In the genomic region with DNA sequence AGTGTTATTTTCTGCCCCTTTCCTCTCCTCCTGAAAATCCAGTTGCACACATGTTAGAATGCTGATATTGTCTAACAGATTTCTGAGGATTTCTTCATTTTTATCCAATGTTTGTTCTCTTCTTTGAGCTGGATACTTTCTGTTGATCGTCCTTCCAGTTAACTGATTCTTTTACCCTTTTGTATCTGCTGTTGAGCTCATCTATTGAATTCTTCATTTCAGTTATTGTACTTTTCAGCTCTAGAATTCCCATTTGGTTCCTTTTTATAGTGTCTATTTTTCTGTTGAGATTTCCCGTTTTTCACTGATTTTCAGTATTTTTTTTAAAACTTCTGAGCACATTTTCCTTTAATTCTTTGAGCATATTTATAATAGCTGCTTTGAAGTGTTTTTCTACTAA, we compare ENCODE assay signal across 35 cellular contexts.
"Had no signal": no experiment of that assay in that cellular context is flagged by ENCODE, and none has a peak within 500 bp of the region (broad histone marks: within the 10 kb centered on the region; RNA-seq: fewer than 3 reads in every experiment).

No MANE protein-coding gene starts in this region.

- H3K36me3 ChIP-seq: gastrocnemius medialis, WERI-Rb-1 had no signal

- H3K4me3 ChIP-seq: esophagus muscularis mucosa, gastrocnemius medialis had no signal

- H3K27me3 ChIP-seq: brain microvascular endothelial cell, esophagus muscularis mucosa, foreskin keratinocyte, gastrocnemius medialis had no signal

- FAIRE-seq: astrocyte, bronchial epithelial cell, colon had no signal

- H3K4me1 ChIP-seq: foreskin keratinocyte, gastrocnemius medialis had no signal

- H3K27ac Mint-ChIP-seq: activated B cell treated with CpG ODN at 0.5 μM for 24 hours; activated CD8-positive, alpha-beta memory T cell treated with anti-CD3 and anti-CD28 coated beads, Interleukin-2, amount 10 ng/mL, durations not matched to agents 7 days and 5 days; activated CD8-positive, alpha-beta T cell treated with anti-CD3 and anti-CD28 coated beads, Interleukin-2, amount 10 ng/mL, durations not matched to agents 7 days and 5 days; activated naive CD8-positive, alpha-beta T cell; activated T-helper 1 cell treated with anti-CD3 and anti-CD28 coated beads, Interleukin-12 subunit alpha, Interleukin-12 subunit beta, Interleukin-2, Interleukin-4 antibody, amounts not matched to agents 30 ng/mL and 10 ng/mL and 1 ng/mL, durations not matched to agents 14 hours and 24 hours and 36 hours; effector memory CD8-positive, alpha-beta T cell; T-helper 17 cell; T-helper 2 cell treated with Interferon-gamma antibody and Interleukin-4, amounts not matched to agents 5 μg/mL and 100 μg/mL, for 36 hours had no signal

- H3K4me1 Mint-ChIP-seq: T-helper 17 cell had no signal

- H3K4me3 Mint-ChIP-seq: activated B cell treated with CpG ODN at 0.5 μM for 24 hours; activated CD8-positive, alpha-beta memory T cell treated with anti-CD3 and anti-CD28 coated beads, Interleukin-2, amount 10 ng/mL, durations not matched to agents 7 days and 5 days; activated CD8-positive, alpha-beta T cell treated with anti-CD3 and anti-CD28 coated beads, Interleukin-2, amount 10 ng/mL, durations not matched to agents 7 days and 5 days; activated naive CD8-positive, alpha-beta T cell; activated T-helper 1 cell treated with anti-CD3 and anti-CD28 coated beads, Interleukin-12 subunit alpha, Interleukin-12 subunit beta, Interleukin-2, Interleukin-4 antibody, amounts not matched to agents 30 ng/mL and 10 ng/mL and 1 ng/mL, durations not matched to agents 14 hours and 24 hours and 36 hours; effector memory CD8-positive, alpha-beta T cell; T-helper 17 cell; T-helper 2 cell treated with Interferon-gamma antibody and Interleukin-4, amounts not matched to agents 5 μg/mL and 100 μg/mL, for 36 hours had no signal

- ATAC-seq: activated CD4-positive, CD25-positive, alpha-beta regulatory T cell treated with anti-CD3 and anti-CD28 coated beads, Interleukin-2, amount 50 U/mL, for 24 hours; activated CD8-positive, alpha-beta memory T cell treated with anti-CD3 and anti-CD28 coated beads, Interleukin-2, amount 10 ng/mL, durations not matched to agents 7 days and 5 days; activated CD8-positive, alpha-beta T cell treated with anti-CD3 and anti-CD28 coated beads, Interleukin-2, amount 10 ng/mL, durations not matched to agents 7 days and 5 days; effector memory CD8-positive, alpha-beta T cell; foreskin keratinocyte; gastrocnemius medialis; T-helper 17 cell had no signal

- H3K27ac ChIP-seq: brain microvascular endothelial cell, esophagus muscularis mucosa, foreskin keratinocyte, gastrocnemius medialis, WERI-Rb-1 had no signal

- H3K27me3 Mint-ChIP-seq: activated B cell treated with CpG ODN at 0.5 μM for 24 hours had no signal

- H3K9me3 ChIP-seq: esophagus muscularis mucosa, gastrocnemius medialis had no signal

- DNase-seq: activated B cell treated with CpG ODN at 0.5 μM for 24 hours; activated CD4-positive, alpha-beta T cell treated with anti-CD3 and anti-CD28 coated beads for 48 hours; activated CD4-positive, alpha-beta T cell treated with anti-CD3 and anti-CD28 coated beads, Interleukin-2, amount 50 U/mL, for 1 hour; activated CD4-positive, alpha-beta T cell treated with anti-CD3 and anti-CD28 coated beads, Interleukin-2, amount 50 U/mL, for 48 hours; activated CD8-positive, alpha-beta memory T cell treated with anti-CD3 and anti-CD28 coated beads, Interleukin-2, amount 10 ng/mL, durations not matched to agents 7 days and 5 days; activated CD8-positive, alpha-beta memory T cell treated with anti-CD3 and anti-CD28 coated beads, Interleukin-2, amount 50 U/mL, for 4 hours; activated CD8-positive, alpha-beta T cell treated with anti-CD3 and anti-CD28 coated beads, Interleukin-2, amount 10 ng/mL, durations not matched to agents 7 days and 5 days; activated gamma-delta T cell treated with Interleukin-2 at 50 U/mL for 16 hours; activated naive CD4-positive, alpha-beta T cell treated with anti-CD3 and anti-CD28 coated beads, Interleukin-2, amount 50 U/mL, for 16 hours; activated naive CD4-positive, alpha-beta T cell treated with Interleukin-2 at 50 U/mL for 16 hours; activated T-cell treated with anti-CD3 and anti-CD28 coated beads, Interleukin-2, amount 50 U/mL, for 1 hour; activated T-cell treated with anti-CD3 and anti-CD28 coated beads, Interleukin-2, amount 50 U/mL, for 48 hours; amniotic stem cell; anterior cingulate cortex; brain microvascular endothelial cell; caudate nucleus; cortex of kidney; dermis blood vessel endothelial cell; effector CD4-positive, alpha-beta T cell; effector memory CD8-positive, alpha-beta T cell; foreskin keratinocyte; gastrocnemius medialis; glutamatergic neuron; T-helper 1 cell; T-helper 17 cell; T1000; WERI-Rb-1 had no signal
